ENCODE assay signal across 16 cellular contexts in genomic region chr1:7248402-7248805, GRCh38.
"Had no signal": no experiment of that assay in that cellular context is flagged by ENCODE, and none has a peak within 500 bp of the region (broad histone marks: within the 10 kb centered on the region; RNA-seq: fewer than 3 reads in every experiment).

No MANE protein-coding gene starts in this region.

- H3K4me1 ChIP-seq: left ventricle myocardium inferior, lower lobe of right lung, sigmoid colon had no signal

- H3K36me3 ChIP-seq: left ventricle myocardium inferior, lower lobe of right lung, neural progenitor cell, sigmoid colon had no signal

- H3K27ac ChIP-seq: hepatocyte, left ventricle myocardium inferior, lower lobe of right lung, neural progenitor cell, sigmoid colon, skin epidermis had no signal

- H2AFZ ChIP-seq: hepatocyte, neural progenitor cell had no signal

- H3K9ac ChIP-seq: neural progenitor cell had no signal

- H3K4me3 Mint-ChIP-seq: memory B cell; natural killer cell treated with Interleukin-12 subunit alpha and Interleukin-12 subunit beta and Interleukin-15 and Interleukin-18, amount 100 ng/mL, for 72 hours; neural progenitor cell had no signal

- H3K27me3 ChIP-seq: hepatocyte, neural progenitor cell, sigmoid colon had no signal

- H3K4me2 ChIP-seq: hepatocyte, neural progenitor cell had no signal

- H3K9me3 Mint-ChIP-seq: memory B cell; natural killer cell treated with Interleukin-12 subunit alpha and Interleukin-12 subunit beta and Interleukin-15 and Interleukin-18, amount 100 ng/mL, for 72 hours; neural progenitor cell had no signal

- DNase-seq: erythroblast; foreskin melanocyte; kidney; left cardiac atrium; left ventricle myocardium inferior; lower lobe of right lung; occipital lobe; sigmoid colon; stimulated activated CD4-positive, alpha-beta T cell treated with anti-CD3 and anti-CD28 coated beads, Interleukin-12 subunit alpha, Interleukin-12 subunit beta, amount 100 ng/mL, for 4 hours; stimulated activated naive CD4-positive, alpha-beta T cell treated with Interleukin-2 at 50 U/mL for 16 hours; trophoblast cell had no signal

- H3K4me1 Mint-ChIP-seq: memory B cell had no signal

- H3K79me2 ChIP-seq: hepatocyte had no signal

- H3K27ac Mint-ChIP-seq: memory B cell; natural killer cell treated with Interleukin-12 subunit alpha and Interleukin-12 subunit beta and Interleukin-15 and Interleukin-18, amount 100 ng/mL, for 72 hours; neural progenitor cell had no signal

- H3K36me3 Mint-ChIP-seq: memory B cell; natural killer cell treated with Interleukin-12 subunit alpha and Interleukin-12 subunit beta and Interleukin-15 and Interleukin-18, amount 100 ng/mL, for 72 hours; neural progenitor cell had no signal

- H3K4me3 ChIP-seq: hepatocyte, left ventricle myocardium inferior, lower lobe of right lung, neural progenitor cell, sigmoid colon, skin epidermis had no signal

- H3K9me3 ChIP-seq: left ventricle myocardium inferior, lower lobe of right lung, sigmoid colon had no signal
